In the genomic region with DNA sequence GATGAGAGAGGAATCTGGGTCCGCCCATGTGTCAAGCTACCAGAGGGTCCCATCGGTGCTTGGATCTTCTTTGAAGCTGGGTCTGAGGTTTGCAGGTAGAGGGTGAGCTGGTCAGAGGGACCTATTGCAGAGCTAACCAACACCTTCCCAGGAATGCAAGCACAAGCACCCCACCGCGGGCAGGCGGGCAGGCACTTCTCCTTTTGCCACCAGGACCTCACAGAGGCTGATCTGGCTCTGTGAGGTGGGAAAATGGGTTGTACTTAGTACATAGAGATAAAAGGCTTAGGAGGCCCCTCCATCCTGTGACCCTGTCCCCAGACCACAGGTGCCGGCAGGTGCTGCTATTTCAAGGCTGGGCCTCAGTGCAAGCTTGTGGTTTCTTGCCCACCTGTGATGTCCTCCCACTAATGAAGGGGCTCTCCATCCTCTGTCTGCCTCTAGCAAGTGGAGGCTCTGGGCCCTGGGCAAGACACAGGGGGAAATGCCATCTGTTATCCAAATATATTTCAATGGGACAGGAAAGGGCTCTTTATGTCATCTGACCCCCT, we compare ENCODE assay signal across 20 cellular contexts. TPM values are rescaled to one million over a fixed set of nuclear protein-coding genes. Genes with fewer than 3 reads are reported as not detected.
A peak's percentile ranks its signal among the peaks of the same experiment; 100 is the strongest.
DNase-seq lines count a peak whose midpoint lies in the region; ATAC-seq lines count a peak whose summit lies in the region.
"Had no signal": no experiment of that assay in that cellular context is flagged by ENCODE, and none has a peak within 500 bp of the region (broad histone marks: within the 10 kb centered on the region; RNA-seq: fewer than 3 reads in every experiment).

No MANE protein-coding gene starts in this region.

- no peak overlapping the region for H3K4me3 Mint-ChIP-seq in activated T-helper 2 cell treated with anti-CD3 and anti-CD28 coated beads, Interferon-gamma antibody, Interleukin-2, Interleukin-4, amounts not matched to agents 10 μg/mL and 5 μg/mL and 100 μg/mL, durations not matched to agents 14 hours and 24 hours and 36 hours (ENCODE audit: low read depth)
- peak overlapping the region; percentile 44 for H3K4me3 Mint-ChIP-seq in stimulated activated effector memory CD8-positive, alpha-beta T cell treated with anti-CD3 and anti-CD28 coated beads, Interleukin-12 subunit alpha, Interleukin-12 subunit beta, amount 100 ng/mL, for 72 hours
- H3K4me3 Mint-ChIP-seq: activated naive CD8-positive, alpha-beta T cell; brain had no signal

- no peaks in the 10 kb centered on the region for H3K9me3 Mint-ChIP-seq in activated T-helper 2 cell treated with anti-CD3 and anti-CD28 coated beads, Interferon-gamma antibody, Interleukin-2, Interleukin-4, amounts not matched to agents 10 μg/mL and 5 μg/mL and 100 μg/mL, durations not matched to agents 14 hours and 24 hours and 36 hours
- no peaks in the 10 kb centered on the region for H3K9me3 Mint-ChIP-seq in stimulated activated effector memory CD8-positive, alpha-beta T cell treated with anti-CD3 and anti-CD28 coated beads, Interleukin-12 subunit alpha, Interleukin-12 subunit beta, amount 100 ng/mL, for 72 hours
- H3K9me3 Mint-ChIP-seq: brain had no signal

- H3K27me3 Mint-ChIP-seq in activated T-helper 2 cell treated with anti-CD3 and anti-CD28 coated beads, Interferon-gamma antibody, Interleukin-2, Interleukin-4, amounts not matched to agents 10 μg/mL and 5 μg/mL and 100 μg/mL, durations not matched to agents 14 hours and 24 hours and 36 hours (ENCODE audit: low read depth), result no peaks in the 10 kb centered on the region
- H3K27me3 Mint-ChIP-seq: activated naive CD8-positive, alpha-beta T cell had no signal

- H3K4me1 Mint-ChIP-seq in activated T-helper 2 cell treated with anti-CD3 and anti-CD28 coated beads, Interferon-gamma antibody, Interleukin-2, Interleukin-4, amounts not matched to agents 10 μg/mL and 5 μg/mL and 100 μg/mL, durations not matched to agents 14 hours and 24 hours and 36 hours (ENCODE audit: low read depth), result peaks cover 24% of the 10 kb centered on the region
- H3K4me1 Mint-ChIP-seq in stimulated activated effector memory CD8-positive, alpha-beta T cell treated with anti-CD3 and anti-CD28 coated beads, Interleukin-12 subunit alpha, Interleukin-12 subunit beta, amount 100 ng/mL, for 72 hours, result peaks cover 24% of the 10 kb centered on the region
- H3K4me1 Mint-ChIP-seq: brain had no signal

- peak overlapping the region; percentile 84 for H3K27ac Mint-ChIP-seq in activated T-helper 2 cell treated with anti-CD3 and anti-CD28 coated beads, Interferon-gamma antibody, Interleukin-2, Interleukin-4, amounts not matched to agents 10 μg/mL and 5 μg/mL and 100 μg/mL, durations not matched to agents 14 hours and 24 hours and 36 hours
- peak overlapping the region; percentile 84 for H3K27ac Mint-ChIP-seq in stimulated activated effector memory CD8-positive, alpha-beta T cell treated with anti-CD3 and anti-CD28 coated beads, Interleukin-12 subunit alpha, Interleukin-12 subunit beta, amount 100 ng/mL, for 72 hours
- H3K27ac Mint-ChIP-seq: activated naive CD8-positive, alpha-beta T cell; brain had no signal

- peak; percentile 45 for DNase-seq in NK-92 treated with Interleukin-12 subunit alpha and Interleukin-12 subunit beta, amount 100 ng/mL, for 24 hours (lab: John Stamatoyannopoulos, UW)
- DNase-seq in NK-92 (lab: John Stamatoyannopoulos, UW; ENCODE audit: unreplicated experiment) (no peak), MV-4-11 (lab: John Stamatoyannopoulos, UW) (peak; percentile 39)
- no peak for DNase-seq in activated T-helper 2 cell treated with anti-CD3 and anti-CD28 coated beads, Interferon-gamma antibody, Interleukin-2, Interleukin-4, amounts not matched to agents 10 μg/mL and 5 μg/mL and 100 μg/mL, durations not matched to agents 14 hours and 24 hours and 36 hours (ENCODE audit: low spot score)
- DNase-seq in stimulated activated effector memory CD8-positive, alpha-beta T cell treated with anti-CD3 and anti-CD28 coated beads, Interleukin-12 subunit alpha, Interleukin-12 subunit beta, amount 100 ng/mL, for 72 hours (ENCODE audit: low spot score in 2 of 2), result no peak
- DNase-seq: activated T-cell treated with anti-CD3 and anti-CD28 coated beads for 4 hours, dermis blood vessel endothelial cell, DMS53, NCI-H1694, pancreas, sigmoid colon, T-helper 2 cell, tibial artery had no signal

- intact Hi-C loops in activated T-helper 2 cell treated with anti-CD3 and anti-CD28 coated beads, Interferon-gamma antibody, Interleukin-2, Interleukin-4, amounts not matched to agents 10 μg/mL and 5 μg/mL and 100 μg/mL, durations not matched to agents 14 hours and 24 hours and 36 hours (cut with micrococcal nuclease), result loop anchor here (2.0 to 10.0 kb wide), 2 partner anchors 37 to 255 kb away; no protein-coding TSS in a partner anchor

- H3K36me3 Mint-ChIP-seq in activated T-helper 2 cell treated with anti-CD3 and anti-CD28 coated beads, Interferon-gamma antibody, Interleukin-2, Interleukin-4, amounts not matched to agents 10 μg/mL and 5 μg/mL and 100 μg/mL, durations not matched to agents 14 hours and 24 hours and 36 hours (ENCODE audit: low read depth), result no peaks in the 10 kb centered on the region
- H3K36me3 Mint-ChIP-seq in stimulated activated effector memory CD8-positive, alpha-beta T cell treated with anti-CD3 and anti-CD28 coated beads, Interleukin-12 subunit alpha, Interleukin-12 subunit beta, amount 100 ng/mL, for 72 hours, result no peaks in the 10 kb centered on the region
- H3K36me3 Mint-ChIP-seq: activated naive CD8-positive, alpha-beta T cell; brain had no signal

- ATAC-seq in stimulated activated effector memory CD8-positive, alpha-beta T cell treated with anti-CD3 and anti-CD28 coated beads, Interleukin-12 subunit alpha, Interleukin-12 subunit beta, amount 100 ng/mL, for 72 hours, result no peak
- no peak for ATAC-seq in HG02938 (IDR thresholded peaks at IDR 0.05; ENCODE audit: unreplicated experiment)
- ATAC-seq in GM21423 (IDR thresholded peaks at IDR 0.05; ENCODE audit: unreplicated experiment), result no peak
- no peak for ATAC-seq in HG03354 (IDR thresholded peaks at IDR 0.05; ENCODE audit: poor library complexity, severe bottlenecking, unreplicated experiment)
- ATAC-seq: pancreas had no signal

RNA-seq across cellular contexts. Expression of a gene that starts 31.4 kb away (rescaled TPM):
- not detected in 2 replicates for total RNA-seq in activated T-helper 2 cell treated with anti-CD3 and anti-CD28 coated beads, Interferon-gamma antibody, Interleukin-2, Interleukin-4, amounts not matched to agents 10 μg/mL and 5 μg/mL and 100 μg/mL, durations not matched to agents 14 hours and 24 hours and 36 hours
- total RNA-seq: dermis blood vessel endothelial cell, H1, myocyte, pancreas, sigmoid colon had no signal

RNA-seq across cellular contexts. Expression of a gene that starts 43.0 kb away (rescaled TPM):
- total RNA-seq in activated T-helper 2 cell treated with anti-CD3 and anti-CD28 coated beads, Interferon-gamma antibody, Interleukin-2, Interleukin-4, amounts not matched to agents 10 μg/mL and 5 μg/mL and 100 μg/mL, durations not matched to agents 14 hours and 24 hours and 36 hours, result not detected in 2 replicates
- total RNA-seq: H1, myocyte had no signal

Comparison
In these comparisons a context has a peak if more than half of its experiments do, and no peak if none do; other contexts are left out.
1. DNase-seq: peak in NK-92 treated with Interleukin-12 subunit alpha and Interleukin-12 subunit beta, amount 100 ng/mL, for 24 hours (single experiment) and MV-4-11 (single experiment); none in NK-92 (single experiment), activated T-helper 2 cell treated with anti-CD3 and anti-CD28 coated beads, Interferon-gamma antibody, Interleukin-2, Interleukin-4, amounts not matched to agents 10 μg/mL and 5 μg/mL and 100 μg/mL, durations not matched to agents 14 hours and 24 hours and 36 hours (single experiment) and stimulated activated effector memory CD8-positive, alpha-beta T cell treated with anti-CD3 and anti-CD28 coated beads, Interleukin-12 subunit alpha, Interleukin-12 subunit beta, amount 100 ng/mL, for 72 hours (0 of 2).